ENCODE assay signal across 9 cellular contexts in genomic region chr19:41861846-41862245, GRCh38. TPM values are rescaled to one million over a fixed set of nuclear protein-coding genes. Genes with fewer than 3 reads are reported as not detected.
A peak's percentile ranks its signal among the peaks of the same experiment; 100 is the strongest.
DNase-seq lines count a peak whose midpoint lies in the region; ATAC-seq and TF ChIP-seq lines count a peak whose summit lies in the region.
"Had no signal": no experiment of that assay in that cellular context is flagged by ENCODE, and none has a peak within 500 bp of the region (broad histone marks: within the 10 kb centered on the region; RNA-seq: fewer than 3 reads in every experiment).

No MANE protein-coding gene starts in this region.

- H3K27ac ChIP-seq in CD4-positive, alpha-beta T cell (ENCODE audit: low read depth, low read length), result peak overlapping the region; percentile 8
- peak overlapping the region in 1 of 2 donors; percentile 96 for H3K27ac ChIP-seq in breast epithelium

- DNase-seq in CD4-positive, alpha-beta T cell, result no peak
- DNase-seq in LNCaP clone FGC (ENCODE audit: low read depth) (no peak), breast epithelium (ENCODE audit: low spot score in 2 of 2) (no peak), naive B cell (no peak), NCI-H524 (lab: John Stamatoyannopoulos, UW) (no peak), NCI-H2107 treated with DMSO at 0.1 percent for 48 hours (lab: John Stamatoyannopoulos, UW; ENCODE audit: unreplicated experiment) (no peak), GM03348 (ENCODE audit: low spot score) (no peak)
- DNase-seq: NCI-H1694 treated with DMSO at 0.1 percent for 48 hours had no signal

- H3K4me3 Mint-ChIP-seq in CD4-positive, alpha-beta T cell, result peak overlapping the region; percentile 87
- peak overlapping the region; percentile 85 to 99 (median 92) for H3K4me3 Mint-ChIP-seq in naive B cell

- intact Hi-C loops in CD4-positive, alpha-beta T cell (cut with DNase I, micrococcal nuclease), result loop anchor here in 1 of 2 experiments (2.0 kb wide), 2 partner anchors 97 to 215 kb away; partner anchors contain the start of genes RABAC1 and ZNF574
- intact Hi-C loops in breast epithelium (cut with DNase I; ENCODE audit: low total_unique reads), result no loop called here

- H3K4me3 ChIP-seq in LNCaP clone FGC (ENCODE audit: low read depth, low read length) (peak overlapping the region; percentile 92), breast epithelium (peak overlapping the region in 2 of 3 donors; percentile 92 to 98)

- TF ChIP-seq CTCF in CD4-positive, alpha-beta T cell (IDR thresholded peaks at IDR 0.05), result no peak
- TF ChIP-seq CTCF in LNCaP clone FGC (IDR thresholded peaks at IDR 0.05; ENCODE audit: control insufficient read depth, extremely low read depth, insufficient read depth) (no peak), breast epithelium (IDR thresholded peaks at IDR 0.05) (no peak)

- no peaks in the 10 kb centered on the region for H3K36me3 ChIP-seq in breast epithelium

- no peaks in the 10 kb centered on the region for H3K9me3 ChIP-seq in CD4-positive, alpha-beta T cell (ENCODE audit: control insufficient read depth, low read length)
- H3K9me3 ChIP-seq in breast epithelium, result no peaks in the 10 kb centered on the region

- no peaks in the 10 kb centered on the region for H3K27me3 Mint-ChIP-seq in CD4-positive, alpha-beta T cell
- H3K27me3 Mint-ChIP-seq in naive B cell, result no peaks in the 10 kb centered on the region

- peak overlapping the region; percentile 86 for H3K27ac Mint-ChIP-seq in CD4-positive, alpha-beta T cell
- peak overlapping the region in 3 of 6 donors; percentile 88 to 95 (median 92) for H3K27ac Mint-ChIP-seq in naive B cell

- peaks cover 60% of the 10 kb centered on the region for H3K36me3 Mint-ChIP-seq in CD4-positive, alpha-beta T cell (ENCODE audit: low read depth)
- H3K36me3 Mint-ChIP-seq in naive B cell, result peaks cover 4 to 14% of the 10 kb centered on the region in 2 donors

- H3K27me3 ChIP-seq in CD4-positive, alpha-beta T cell (ENCODE audit: control insufficient read depth, insufficient read depth, low read length), result no peaks in the 10 kb centered on the region
- no peaks in the 10 kb centered on the region for H3K27me3 ChIP-seq in breast epithelium

- H3K9me3 Mint-ChIP-seq in CD4-positive, alpha-beta T cell, result no peaks in the 10 kb centered on the region
- H3K9me3 Mint-ChIP-seq in naive B cell, result no peaks in the 10 kb centered on the region

- no peak for ATAC-seq in CD4-positive, alpha-beta T cell (ENCODE audit: poor library complexity)
- no peak for ATAC-seq in naive B cell (ENCODE audit: low read depth in 2 of 2)
- ATAC-seq in HG03521 (IDR thresholded peaks at IDR 0.05; ENCODE audit: unreplicated experiment), result no peak

- no peak for TF ChIP-seq POLR2A in breast epithelium (IDR thresholded peaks at IDR 0.05)

- H3K4me1 Mint-ChIP-seq in CD4-positive, alpha-beta T cell (ENCODE audit: low read depth), result peaks cover 54% of the 10 kb centered on the region
- peaks cover 34 to 70% (median 50%) of the 10 kb centered on the region in 3 donors for H3K4me1 Mint-ChIP-seq in naive B cell

- POLR2A ChIA-PET in CD4-positive, alpha-beta T cell (lab: Charles Lee), result interaction anchor here (1.9 to 3.2 kb wide), 4 partner anchors 11 to 26 kb away, joined by 6 to 184 read pairs (median 73); partner anchors contain the start of gene ARHGEF1

- CTCF ChIA-PET in CD4-positive, alpha-beta T cell (lab: Charles Lee), result interaction anchor here (2.9 to 3.2 kb wide), 2 partner anchors 10 to 24 kb away, joined by 50 to 59 read pairs; partner anchors contain the start of gene ARHGEF1

- peaks cover 12 to 29% of the 10 kb centered on the region in 2 donors for H3K4me1 ChIP-seq in breast epithelium

RNA-seq across cellular contexts. Expression of gene RPS19, which starts 1.8 kb away (rescaled TPM):
- total RNA-seq in CD4-positive, alpha-beta T cell, result 1,000 to 10,000 TPM; 3,668 to 3,697 TPM
- total RNA-seq in breast epithelium, result 1,000 to 10,000 TPM in 2 of 3 donors, 100 to 1,000 TPM in 1; 756 to 2,084 (median 1,264) TPM
- polyA plus RNA-seq in naive B cell (ENCODE audit: low read depth in 6 of 6), result 1,000 to 10,000 TPM; 4,276 to 8,441 (median 6,198) TPM

RNA-seq across cellular contexts. Expression of gene CD79A, which starts 15.2 kb away (rescaled TPM):
- total RNA-seq in CD4-positive, alpha-beta T cell, result 1 to 10 TPM; 3.7 to 3.8 TPM
- 1 to 10 TPM in 2 of 3 donors, under 1 TPM in 1; 0.80 to 2.9 (median 1.8) TPM for total RNA-seq in breast epithelium
- 1,000 to 10,000 TPM; 3,426 to 4,601 (median 4,008) TPM for polyA plus RNA-seq in naive B cell (ENCODE audit: low read depth in 6 of 6)

RNA-seq across cellular contexts. Expression of gene DMRTC2, which starts 17.0 kb away (rescaled TPM):
- total RNA-seq in CD4-positive, alpha-beta T cell, result not detected
- total RNA-seq in breast epithelium, result not detected
- polyA plus RNA-seq in naive B cell (ENCODE audit: low read depth in 6 of 6), result not detected

RNA-seq across cellular contexts. Expression of gene LYPD4, which starts 17.4 kb away (rescaled TPM):
- not detected for total RNA-seq in CD4-positive, alpha-beta T cell
- total RNA-seq in breast epithelium, result not detected
- polyA plus RNA-seq in naive B cell (ENCODE audit: low read depth in 6 of 6), result not detected

RNA-seq across cellular contexts. Expression of gene ARHGEF1, which starts 21.1 kb away (rescaled TPM):
- total RNA-seq in CD4-positive, alpha-beta T cell, result 1,000 to 10,000 TPM; 1,019 to 1,047 TPM
- total RNA-seq in breast epithelium, result 10 to 100 TPM; 55.0 to 61.9 (median 55.7) TPM
- polyA plus RNA-seq in naive B cell (ENCODE audit: low read depth in 6 of 6), result 100 to 1,000 TPM; 110 to 220 (median 122) TPM
